Comparison of ENCODE assay signal across 21 cellular contexts in genomic region chr13:101490400-101491015, GRCh38. TPM values are rescaled to one million over a fixed set of nuclear protein-coding genes. Genes with fewer than 3 reads are reported as not detected.
A peak's percentile ranks its signal among the peaks of the same experiment; 100 is the strongest.
DNase-seq lines count a peak whose midpoint lies in the region; ATAC-seq and TF ChIP-seq lines count a peak whose summit lies in the region.
"Had no signal": no experiment of that assay in that cellular context is flagged by ENCODE, and none has a peak within 500 bp of the region (broad histone marks: within the 10 kb centered on the region; RNA-seq: fewer than 3 reads in every experiment).

No MANE protein-coding gene starts in this region.

- DNase-seq in HCT116 (ENCODE audit: low read depth, low spot score) (no peak), RPMI7951 (ENCODE audit: low read depth) (peak; percentile 38), fibroblast of mammary gland (ENCODE audit: low read depth) (peak; percentile 44), retinal pigment epithelial cell (ENCODE audit: low read depth) (peak; percentile 68), inferior parietal cortex (ENCODE audit: extremely low spot score) (no peak)
- no peak for DNase-seq in activated CD4-positive, CD25-positive, alpha-beta regulatory T cell (lab: John Stamatoyannopoulos, UW)
- DNase-seq: activated naive CD8-positive, alpha-beta T cell treated with anti-CD3 and anti-CD28 coated beads, Interleukin-2, amount 50 U/mL, for 24 hours; BE2C; central memory CD4-positive, alpha-beta T cell; effector memory CD4-positive, alpha-beta T cell; NCI-H2029; NCI-H69; Peyer's patch; right cardiac atrium; stimulated activated CD4-positive, alpha-beta T cell treated with anti-CD3 and anti-CD28 coated beads, Interleukin-2, amount 100 ng/mL, for 24 hours; substantia nigra had no signal

- no peaks in the 10 kb centered on the region for H3K27me3 ChIP-seq in HCT116 (ENCODE audit: insufficient read depth, low read length)
- H3K27me3 ChIP-seq: BE2C, Peyer's patch had no signal

- H3K27ac ChIP-seq in HCT116 (ENCODE audit: low read depth, low read length), result no peak overlapping the region
- H3K27ac ChIP-seq: Peyer's patch had no signal

- H3K9ac ChIP-seq in HCT116 (ENCODE audit: low read length), result no peak overlapping the region

- no peak for TF ChIP-seq POLR2A in HCT116 (IDR thresholded peaks at IDR 0.05; ENCODE audit: borderline replicate concordance, extremely low read depth, insufficient read depth, insufficient read length)

- H4K20me1 ChIP-seq in HCT116 (ENCODE audit: insufficient read depth), result no peaks in the 10 kb centered on the region

- no TSS peak for BruUV-seq in HCT116 (replicated peaks; lab: Mats Ljungman, UMichigan)

- CTCF ChIA-PET in HCT116 (lab: Charles Lee), result no interaction called here

- RAD21 ChIA-PET in HCT116 (lab: Charles Lee; ENCODE audit: low non-redundant PET in 1 of 2, low total read pairs in 2 of 2, uncharacterized antibody in 2 of 2, unreplicated experiment in 2 of 2), result no interaction called here

- H3K4me3 ChIP-seq in HCT116 (replicated peaks in 1 of 2; ENCODE audit: low read depth in 1 of 2, low read length in 2 of 2), result no peak overlapping the region
- H3K4me3 ChIP-seq in fibroblast of mammary gland (ENCODE audit: control insufficient read depth, low read depth, low read length), result no peak overlapping the region
- no peak overlapping the region for H3K4me3 ChIP-seq in retinal pigment epithelial cell (ENCODE audit: low read length)
- H3K4me3 ChIP-seq: Peyer's patch had no signal

- TF ChIP-seq RAD21 in HCT116 (IDR thresholded peaks at IDR 0.05; ENCODE audit: low read depth), result no peak

- POLR2A ChIA-PET in HCT116 (lab: Charles Lee), result no interaction called here

- no peaks in the 10 kb centered on the region for H3K9me2 ChIP-seq in HCT116 (ENCODE audit: insufficient read depth)

- no peak overlapping the region for H2AFZ ChIP-seq in HCT116 (ENCODE audit: low read depth, low read length, poor library complexity, severe bottlenecking)

- no peaks in the 10 kb centered on the region for H3K36me3 ChIP-seq in HCT116 (ENCODE audit: control insufficient read depth in 1 of 2, insufficient read depth in 2 of 2, low read length in 2 of 2)
- H3K36me3 ChIP-seq: BE2C, Peyer's patch had no signal

- H3K4me1 ChIP-seq in HCT116 (ENCODE audit: control insufficient read depth in 1 of 2, insufficient read depth in 2 of 2, low read length in 2 of 2), result no peaks in the 10 kb centered on the region
- H3K4me1 ChIP-seq: BE2C, Peyer's patch had no signal

- ATAC-seq in HCT116 (no peak), GM19035 (IDR thresholded peaks at IDR 0.05; ENCODE audit: unreplicated experiment) (no peak)
- ATAC-seq: activated naive CD8-positive, alpha-beta T cell treated with anti-CD3 and anti-CD28 coated beads, Interleukin-2, amount 50 U/mL, for 24 hours; activated T-helper 17 cell treated with anti-CD3 and anti-CD28 coated beads, Interleukin-2, amount 50 U/mL, for 72 hours; right cardiac atrium; WTC11 had no signal

- peak overlapping the region; percentile 12; the same call in 1 of the 2 replicates for H3K4me2 ChIP-seq in HCT116 (ENCODE audit: low read length)

- TF ChIP-seq CTCF in HCT116 (IDR thresholded peaks at IDR 0.05 in 2 of 3, conservative IDR thresholded peaks at IDR 0.05 in 1 of 3; ENCODE audit: borderline replicate concordance in 1 of 3, insufficient read depth in 1 of 3, low read depth in 2 of 3, low read length in 2 of 3), result no peak
- no peak for TF ChIP-seq CTCF in fibroblast of mammary gland (conservative IDR thresholded peaks at IDR 0.05; ENCODE audit: control insufficient read depth, insufficient read depth, low read depth, low read length)
- no peak for TF ChIP-seq CTCF in retinal pigment epithelial cell (conservative IDR thresholded peaks at IDR 0.05; ENCODE audit: low read depth, low read length)

- no peaks in the 10 kb centered on the region for H3K79me2 ChIP-seq in HCT116 (ENCODE audit: insufficient read depth, low read length)

- intact Hi-C loops in HCT116 (cut with micrococcal nuclease), result no loop called here

- H3K9me3 ChIP-seq in HCT116 (ENCODE audit: control insufficient read depth in 1 of 2, insufficient read depth in 1 of 2, low read depth in 1 of 2, low read length in 2 of 2), result no peaks in the 10 kb centered on the region; a peak in 1 of 4 replicates
- H3K9me3 ChIP-seq: BE2C, Peyer's patch had no signal

TF ChIP-seq in HCT116, 20 proteins besides CTCF, POLR2A, EP300 and RAD21:
- TF ChIP-seq JUND (IDR thresholded peaks at IDR 0.05), result no peak
- TF ChIP-seq CEBPB (IDR thresholded peaks at IDR 0.05; ENCODE audit: low read depth), result no peak
- TF ChIP-seq ELF1 (IDR thresholded peaks at IDR 0.05; ENCODE audit: borderline replicate concordance, low read depth), result no peak
- no peak for TF ChIP-seq CBX3 (IDR thresholded peaks at IDR 0.05; ENCODE audit: low read depth)
- TF ChIP-seq POLR2AphosphoS5 (IDR thresholded peaks at IDR 0.05; ENCODE audit: low read depth, low read length), result no peak
- TF ChIP-seq EZH2 (IDR thresholded peaks at IDR 0.05), result no peak
- TF ChIP-seq MAX (IDR thresholded peaks at IDR 0.05), result no peak
- TF ChIP-seq YY1 (IDR thresholded peaks at IDR 0.05; ENCODE audit: extremely low read depth, insufficient replicate concordance, low read depth, low read length), result no peak
- TF ChIP-seq ZBTB33 (IDR thresholded peaks at IDR 0.05; ENCODE audit: extremely low read depth, insufficient replicate concordance, low read length), result no peak
- no peak for TF ChIP-seq FOSL1 (IDR thresholded peaks at IDR 0.05; ENCODE audit: low read depth)
- no peak for TF ChIP-seq SRF (IDR thresholded peaks at IDR 0.05; ENCODE audit: low read depth)
- TF ChIP-seq SP1 (IDR thresholded peaks at IDR 0.05; ENCODE audit: low read depth), result no peak
- TF ChIP-seq ZNF274 (IDR thresholded peaks at IDR 0.05; ENCODE audit: low read depth, low read length), result no peak
- no peak for TF ChIP-seq REST (IDR thresholded peaks at IDR 0.05; ENCODE audit: low read depth)
- TF ChIP-seq EZH2phosphoT487 (IDR thresholded peaks at IDR 0.05; ENCODE audit: borderline replicate concordance), result no peak
- TF ChIP-seq SIN3A (IDR thresholded peaks at IDR 0.05; ENCODE audit: low read depth), result no peak
- no peak for TF ChIP-seq TCF7L2 (IDR thresholded peaks at IDR 0.05; ENCODE audit: borderline replicate concordance, extremely low read depth, insufficient read depth, insufficient read length)
- no peak for TF ChIP-seq ZFX (IDR thresholded peaks at IDR 0.05)
- TF ChIP-seq EGR1 (IDR thresholded peaks at IDR 0.05; ENCODE audit: low read depth), result no peak

RNA-seq across cellular contexts. Expression of gene ITGBL1, which starts 38.0 kb away (rescaled TPM):
- 0.66 TPM for total RNA-seq in HCT116 (2021; ENCODE audit: unreplicated experiment)
- 0.65 and 0.69 TPM in 2 replicates for polyA plus RNA-seq in HCT116 (2012)
- 57.1 and 69.0 TPM in 2 replicates for total RNA-seq in RPMI7951 (2014; rRNA removed; shearing (Covaris generic))
- total RNA-seq: activated CD8-positive, alpha-beta memory T cell treated with anti-CD3 and anti-CD28 coated beads for 36 hours; T-helper 1 cell treated with Interleukin-12 subunit alpha and Interleukin-12 subunit beta and Interleukin-4 antibody, amounts not matched to agents 30 ng/mL and 1 ng/mL, for 36 hours had no signal

Comparison
In these comparisons a context has a peak if more than half of its experiments do, and no peak if none do; other contexts are left out.
1. DNase-seq: peak in RPMI7951 (single experiment), fibroblast of mammary gland (single experiment) and retinal pigment epithelial cell (single experiment); none in HCT116 (single experiment), inferior parietal cortex (single experiment) and activated CD4-positive, CD25-positive, alpha-beta regulatory T cell (0 of 4).
2. RNA of gene ITGBL1, which starts 38.0 kb away (total RNA-seq): 57.1 to 69.0 TPM in RPMI7951; 0.66 TPM in HCT116 (single experiment); every median in the first group is over 10 times any median in the second.